1 cellular context compared by ENCODE assay signal in the genomic region with DNA sequence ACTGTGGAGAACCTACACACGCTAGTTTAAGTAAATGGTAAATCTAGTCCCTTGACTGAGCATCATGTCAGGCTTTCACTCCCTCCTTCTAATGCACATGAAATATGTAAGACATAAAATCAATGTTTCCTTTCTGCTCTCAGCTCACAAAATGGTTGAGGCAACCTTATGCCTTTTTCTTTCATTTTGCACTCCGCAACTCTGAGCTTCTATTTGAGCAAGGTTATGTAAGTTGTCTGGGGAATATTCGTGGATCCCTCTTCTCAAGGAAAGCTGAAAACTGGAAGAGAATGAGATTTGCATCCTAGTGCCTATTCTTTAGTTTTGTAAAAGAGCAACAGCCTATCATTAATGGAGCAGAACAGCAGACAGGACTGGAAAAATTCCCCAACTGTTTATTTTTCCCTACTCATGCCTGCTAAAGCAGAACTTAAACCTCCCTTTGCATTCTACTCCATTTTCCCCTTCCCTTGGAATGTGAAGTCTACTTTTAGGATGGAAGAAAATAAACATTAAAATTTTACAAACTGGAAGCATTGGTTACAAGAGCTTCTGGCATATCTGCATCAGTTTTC.
TF ChIP-seq lines count a peak whose summit lies in the region.

No MANE protein-coding gene starts in this region.

TF ChIP-seq in GM23338, 12 proteins besides CTCF, POLR2A, EP300 and RAD21 (continued from another document):
- TF ChIP-seq, protein P1, sequence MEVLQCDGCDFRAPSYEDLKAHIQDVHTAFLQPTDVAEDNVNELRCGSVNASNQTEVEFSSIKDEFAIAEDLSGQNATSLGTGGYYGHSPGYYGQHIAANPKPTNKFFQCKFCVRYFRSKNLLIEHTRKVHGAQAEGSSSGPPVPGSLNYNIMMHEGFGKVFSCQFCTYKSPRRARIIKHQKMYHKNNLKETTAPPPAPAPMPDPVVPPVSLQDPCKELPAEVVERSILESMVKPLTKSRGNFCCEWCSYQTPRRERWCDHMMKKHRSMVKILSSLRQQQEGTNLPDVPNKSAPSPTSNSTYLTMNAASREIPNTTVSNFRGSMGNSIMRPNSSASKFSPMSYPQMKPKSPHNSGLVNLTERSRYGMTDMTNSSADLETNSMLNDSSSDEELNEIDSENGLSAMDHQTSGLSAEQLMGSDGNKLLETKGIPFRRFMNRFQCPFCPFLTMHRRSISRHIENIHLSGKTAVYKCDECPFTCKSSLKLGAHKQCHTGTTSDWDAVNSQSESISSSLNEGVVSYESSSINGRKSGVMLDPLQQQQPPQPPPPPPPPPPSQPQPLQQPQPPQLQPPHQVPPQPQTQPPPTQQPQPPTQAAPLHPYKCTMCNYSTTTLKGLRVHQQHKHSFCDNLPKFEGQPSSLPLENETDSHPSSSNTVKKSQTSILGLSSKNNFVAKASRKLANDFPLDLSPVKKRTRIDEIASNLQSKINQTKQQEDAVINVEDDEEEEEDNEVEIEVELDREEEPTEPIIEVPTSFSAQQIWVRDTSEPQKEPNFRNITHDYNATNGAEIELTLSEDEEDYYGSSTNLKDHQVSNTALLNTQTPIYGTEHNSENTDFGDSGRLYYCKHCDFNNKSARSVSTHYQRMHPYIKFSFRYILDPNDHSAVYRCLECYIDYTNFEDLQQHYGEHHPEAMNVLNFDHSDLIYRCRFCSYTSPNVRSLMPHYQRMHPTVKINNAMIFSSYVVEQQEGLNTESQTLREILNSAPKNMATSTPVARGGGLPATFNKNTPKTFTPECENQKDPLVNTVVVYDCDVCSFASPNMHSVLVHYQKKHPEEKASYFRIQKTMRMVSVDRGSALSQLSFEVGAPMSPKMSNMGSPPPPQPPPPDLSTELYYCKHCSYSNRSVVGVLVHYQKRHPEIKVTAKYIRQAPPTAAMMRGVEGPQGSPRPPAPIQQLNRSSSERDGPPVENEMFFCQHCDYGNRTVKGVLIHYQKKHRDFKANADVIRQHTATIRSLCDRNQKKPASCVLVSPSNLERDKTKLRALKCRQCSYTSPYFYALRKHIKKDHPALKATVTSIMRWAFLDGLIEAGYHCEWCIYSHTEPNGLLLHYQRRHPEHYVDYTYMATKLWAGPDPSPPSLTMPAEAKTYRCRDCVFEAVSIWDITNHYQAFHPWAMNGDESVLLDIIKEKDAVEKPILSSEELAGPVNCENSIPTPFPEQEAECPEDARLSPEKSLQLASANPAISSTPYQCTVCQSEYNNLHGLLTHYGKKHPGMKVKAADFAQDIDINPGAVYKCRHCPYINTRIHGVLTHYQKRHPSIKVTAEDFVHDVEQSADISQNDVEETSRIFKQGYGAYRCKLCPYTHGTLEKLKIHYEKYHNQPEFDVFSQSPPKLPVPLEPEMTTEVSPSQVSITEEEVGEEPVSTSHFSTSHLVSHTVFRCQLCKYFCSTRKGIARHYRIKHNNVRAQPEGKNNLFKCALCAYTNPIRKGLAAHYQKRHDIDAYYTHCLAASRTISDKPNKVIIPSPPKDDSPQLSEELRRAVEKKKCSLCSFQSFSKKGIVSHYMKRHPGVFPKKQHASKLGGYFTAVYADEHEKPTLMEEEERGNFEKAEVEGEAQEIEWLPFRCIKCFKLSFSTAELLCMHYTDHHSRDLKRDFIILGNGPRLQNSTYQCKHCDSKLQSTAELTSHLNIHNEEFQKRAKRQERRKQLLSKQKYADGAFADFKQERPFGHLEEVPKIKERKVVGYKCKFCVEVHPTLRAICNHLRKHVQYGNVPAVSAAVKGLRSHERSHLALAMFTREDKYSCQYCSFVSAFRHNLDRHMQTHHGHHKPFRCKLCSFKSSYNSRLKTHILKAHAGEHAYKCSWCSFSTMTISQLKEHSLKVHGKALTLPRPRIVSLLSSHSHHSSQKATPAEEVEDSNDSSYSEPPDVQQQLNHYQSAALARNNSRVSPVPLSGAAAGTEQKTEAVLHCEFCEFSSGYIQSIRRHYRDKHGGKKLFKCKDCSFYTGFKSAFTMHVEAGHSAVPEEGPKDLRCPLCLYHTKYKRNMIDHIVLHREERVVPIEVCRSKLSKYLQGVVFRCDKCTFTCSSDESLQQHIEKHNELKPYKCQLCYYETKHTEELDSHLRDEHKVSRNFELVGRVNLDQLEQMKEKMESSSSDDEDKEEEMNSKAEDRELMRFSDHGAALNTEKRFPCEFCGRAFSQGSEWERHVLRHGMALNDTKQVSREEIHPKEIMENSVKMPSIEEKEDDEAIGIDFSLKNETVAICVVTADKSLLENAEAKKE (CRISPR knock-in tag; IDR thresholded peaks at IDR 0.05), result no peak
- TF ChIP-seq EZH2phosphoT487 (IDR thresholded peaks at IDR 0.05; ENCODE audit: unreplicated experiment), result no peak
- no peak for TF ChIP-seq EZH2 (IDR thresholded peaks at IDR 0.05; ENCODE audit: low read depth, unreplicated experiment)
- TF ChIP-seq JUNB (IDR thresholded peaks at IDR 0.05; ENCODE audit: unreplicated experiment), result no peak
- TF ChIP-seq NANOG (IDR thresholded peaks at IDR 0.05; ENCODE audit: borderline replicate concordance), result no peak
- TF ChIP-seq, protein P2, sequence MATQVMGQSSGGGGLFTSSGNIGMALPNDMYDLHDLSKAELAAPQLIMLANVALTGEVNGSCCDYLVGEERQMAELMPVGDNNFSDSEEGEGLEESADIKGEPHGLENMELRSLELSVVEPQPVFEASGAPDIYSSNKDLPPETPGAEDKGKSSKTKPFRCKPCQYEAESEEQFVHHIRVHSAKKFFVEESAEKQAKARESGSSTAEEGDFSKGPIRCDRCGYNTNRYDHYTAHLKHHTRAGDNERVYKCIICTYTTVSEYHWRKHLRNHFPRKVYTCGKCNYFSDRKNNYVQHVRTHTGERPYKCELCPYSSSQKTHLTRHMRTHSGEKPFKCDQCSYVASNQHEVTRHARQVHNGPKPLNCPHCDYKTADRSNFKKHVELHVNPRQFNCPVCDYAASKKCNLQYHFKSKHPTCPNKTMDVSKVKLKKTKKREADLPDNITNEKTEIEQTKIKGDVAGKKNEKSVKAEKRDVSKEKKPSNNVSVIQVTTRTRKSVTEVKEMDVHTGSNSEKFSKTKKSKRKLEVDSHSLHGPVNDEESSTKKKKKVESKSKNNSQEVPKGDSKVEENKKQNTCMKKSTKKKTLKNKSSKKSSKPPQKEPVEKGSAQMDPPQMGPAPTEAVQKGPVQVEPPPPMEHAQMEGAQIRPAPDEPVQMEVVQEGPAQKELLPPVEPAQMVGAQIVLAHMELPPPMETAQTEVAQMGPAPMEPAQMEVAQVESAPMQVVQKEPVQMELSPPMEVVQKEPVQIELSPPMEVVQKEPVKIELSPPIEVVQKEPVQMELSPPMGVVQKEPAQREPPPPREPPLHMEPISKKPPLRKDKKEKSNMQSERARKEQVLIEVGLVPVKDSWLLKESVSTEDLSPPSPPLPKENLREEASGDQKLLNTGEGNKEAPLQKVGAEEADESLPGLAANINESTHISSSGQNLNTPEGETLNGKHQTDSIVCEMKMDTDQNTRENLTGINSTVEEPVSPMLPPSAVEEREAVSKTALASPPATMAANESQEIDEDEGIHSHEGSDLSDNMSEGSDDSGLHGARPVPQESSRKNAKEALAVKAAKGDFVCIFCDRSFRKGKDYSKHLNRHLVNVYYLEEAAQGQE (IDR thresholded peaks at IDR 0.05; ENCODE audit: unreplicated experiment), result no peak
